ENCODE assay signal across 8 cellular contexts in the genomic region with DNA sequence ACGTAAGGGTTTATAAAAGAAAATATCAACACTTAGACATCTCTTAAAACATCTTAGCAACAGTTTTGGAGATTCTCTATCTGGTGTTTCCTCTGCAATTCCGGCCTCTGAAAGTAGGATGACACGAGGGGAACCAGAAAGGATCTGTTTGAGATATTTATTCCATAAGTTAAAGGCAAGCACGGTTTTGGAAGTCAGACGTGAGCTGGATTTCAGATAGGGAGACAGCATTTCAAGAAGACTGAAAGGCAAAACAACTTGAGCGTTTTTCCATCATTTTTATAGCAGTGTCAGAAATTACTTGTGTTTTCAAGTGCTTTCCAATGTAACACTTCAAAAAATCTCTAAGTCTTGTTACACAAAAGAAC. TPM values are rescaled to one million over a fixed set of nuclear protein-coding genes. Genes with fewer than 3 reads are reported as not detected.
DNase-seq lines count a peak whose midpoint lies in the region; ATAC-seq, FAIRE-seq and TF ChIP-seq lines count a peak whose summit lies in the region.

No MANE protein-coding gene starts in this region.

- no peaks in the 10 kb centered on the region for H3K9me2 ChIP-seq in HCT116 (ENCODE audit: insufficient read depth)

- H3K79me2 ChIP-seq in HCT116 (ENCODE audit: insufficient read depth, low read length) (no peaks in the 10 kb centered on the region), HepG2 (ENCODE audit: insufficient read depth, low read length) (no peaks in the 10 kb centered on the region)

- H3K27ac ChIP-seq in HCT116 (ENCODE audit: low read depth, low read length) (peak overlapping the region; percentile 44; the same call in 1 of the 2 replicates), adrenal gland (peak overlapping the region; percentile 11 to 70 (median 49)), HepG2 (ENCODE audit: extremely low read length, insufficient read depth, low read length) (peak overlapping the region; percentile 55), uterus (peak overlapping the region; percentile 74 to 77)

- DNase-seq in ACHN (peak; percentile 32), HCT116 (ENCODE audit: low read depth, low spot score) (no peak), adrenal gland (no peak), HepG2 (ENCODE audit: low spot score) (no peak), uterus (no peak), NOMO-1 treated with DMSO at 0.1 percent for 48 hours (lab: John Stamatoyannopoulos, UW; ENCODE audit: unreplicated experiment) (no peak), D721Med (ENCODE audit: insufficient read length, low spot score) (no peak), GDM1 (lab: John Stamatoyannopoulos, UW) (no peak)

- H3K4me3 ChIP-seq in HCT116 (replicated peaks in 1 of 2; ENCODE audit: low read depth in 1 of 2, low read length in 2 of 2) (peak overlapping the region in 1 of 2 experiments; percentile 11; a peak in 1 of 4 replicates), adrenal gland (peak overlapping the region in 1 of 4 donors; percentile 44), HepG2 (replicated peaks in 1 of 3; ENCODE audit: insufficient read depth in 1 of 3, low read depth in 2 of 3, low read length in 3 of 3) (peak overlapping the region; percentile 67 to 80 (median 67)), uterus (peak overlapping the region in 1 of 2 donors; percentile 33)

- H3K9ac ChIP-seq in HCT116 (ENCODE audit: low read length) = peak overlapping the region; percentile 3; the same call in 1 of the 2 replicates
- peak overlapping the region; percentile 71 for H3K9ac ChIP-seq in HepG2 (ENCODE audit: insufficient read depth, low read depth, low read length)

- intact Hi-C loops in HCT116 (cut with micrococcal nuclease) = loop anchor here (5.0 to 10.0 kb wide), 6 partner anchors 110 to 1583 kb away; a partner anchor contains a TSS
- intact Hi-C loops in adrenal gland (cut with DNase I) = loop anchor here in 1 of 2 donors (10.0 kb wide), 1 partner anchor 243 kb away; no protein-coding TSS in a partner anchor
- intact Hi-C loops in HepG2 (cut with micrococcal nuclease; ENCODE audit: unreplicated experiment) = loop anchor here (1.0 to 10.0 kb wide), 3 partner anchors 26 to 247 kb away; a partner anchor contains a TSS
- intact Hi-C loops in uterus (cut with DNase I; ENCODE audit: low total_unique reads) = no loop called here

- peaks cover 22 to 66% of the 10 kb centered on the region in 2 experiments for H3K4me1 ChIP-seq in HCT116 (ENCODE audit: control insufficient read depth in 1 of 2, insufficient read depth in 2 of 2, low read length in 2 of 2)
- peaks cover 7 to 17% of the 10 kb centered on the region in 2 donors for H3K4me1 ChIP-seq in adrenal gland (replicated peaks in 1 of 2)
- peaks cover 72% of the 10 kb centered on the region for H3K4me1 ChIP-seq in HepG2 (ENCODE audit: insufficient read depth, low read length)
- no peaks in the 10 kb centered on the region for H3K4me1 ChIP-seq in uterus

- H3K36me3 ChIP-seq in HCT116 (ENCODE audit: control insufficient read depth in 1 of 2, insufficient read depth in 2 of 2, low read length in 2 of 2) (no peaks in the 10 kb centered on the region), adrenal gland (replicated peaks in 1 of 2) (no peaks in the 10 kb centered on the region), HepG2 (replicated peaks in 1 of 2; ENCODE audit: control insufficient read depth in 1 of 2, insufficient read depth in 2 of 2, low read length in 2 of 2) (no peaks in the 10 kb centered on the region), uterus (no peaks in the 10 kb centered on the region)

- TF ChIP-seq POLR2A in HCT116 (IDR thresholded peaks at IDR 0.05; ENCODE audit: borderline replicate concordance, extremely low read depth, insufficient read depth, insufficient read length) (no peak), adrenal gland (IDR thresholded peaks at IDR 0.05) (no peak), HepG2 (IDR thresholded peaks at IDR 0.05; ENCODE audit: insufficient read depth in 1 of 2, low read depth in 2 of 2, low read length in 2 of 2) (no peak), uterus (IDR thresholded peaks at IDR 0.05) (no peak)

- TF ChIP-seq RAD21 in HCT116 (IDR thresholded peaks at IDR 0.05; ENCODE audit: low read depth) = no peak
- TF ChIP-seq RAD21 in HepG2 (CRISPR knock-in tag; IDR thresholded peaks at IDR 0.05) = no peak

- TF ChIP-seq EP300 in HepG2 (IDR thresholded peaks at IDR 0.05; ENCODE audit: low read depth in 2 of 2, low read length in 2 of 2) (no peak), HepG2 (CRISPR knock-in tag; IDR thresholded peaks at IDR 0.05; ENCODE audit: borderline replicate concordance) (no peak)

- in situ Hi-C loops in ACHN (cut with HindIII; ENCODE audit: low pct_ligation_motif_present, low pct_unique_long_range_greater_than_20kb, low sequenced_read_pairs) (no loop called here), HepG2 (cut with HindIII; ENCODE audit: extremely low pct_ligation_motif_present, low pct_unique_long_range_greater_than_20kb) (loop anchor here (10.0 to 25.0 kb wide), 2 partner anchors 137 to 1200 kb away; no protein-coding TSS in a partner anchor)

- H4K20me1 ChIP-seq in HCT116 (ENCODE audit: insufficient read depth) (no peaks in the 10 kb centered on the region), HepG2 (ENCODE audit: insufficient read depth, low read length) (no peaks in the 10 kb centered on the region)

- H3K4me2 ChIP-seq in HCT116 (ENCODE audit: low read length) = peak overlapping the region; percentile 62
- H3K4me2 ChIP-seq in HepG2 (ENCODE audit: low read depth, low read length) = peak overlapping the region; percentile 96

- RAD21 ChIA-PET in HCT116 (lab: Charles Lee; ENCODE audit: low non-redundant PET in 1 of 2, low total read pairs in 2 of 2, uncharacterized antibody in 2 of 2, unreplicated experiment in 2 of 2) = no interaction called here

- POLR2A ChIA-PET in HCT116 (lab: Charles Lee) (interaction anchor here (1.0 kb wide), 1 partner anchor 188 kb away, joined by 3 read pairs; a partner anchor contains a TSS), HepG2 (lab: Yijun Ruan, JAX) (interaction anchor here (1.0 to 2.3 kb wide), 2 partner anchors 10 to 19 kb away, joined by 3 to 10 read pairs; no protein-coding TSS in a partner anchor)

- H3K27me3 ChIP-seq in HCT116 (ENCODE audit: insufficient read depth, low read length) = no peaks in the 10 kb centered on the region
- H3K27me3 ChIP-seq in adrenal gland = no peaks in the 10 kb centered on the region
- no peaks in the 10 kb centered on the region for H3K27me3 ChIP-seq in HepG2 (ENCODE audit: control insufficient read depth in 1 of 2, insufficient read depth in 2 of 2, low read length in 2 of 2)
- peaks cover 0 to 5% of the 10 kb centered on the region in 2 donors for H3K27me3 ChIP-seq in uterus

- BruUV-seq in HCT116 (replicated peaks; lab: Mats Ljungman, UMichigan) (no TSS peak), HepG2 (replicated peaks; lab: Mats Ljungman, UMichigan) (no TSS peak)

- no peak for TF ChIP-seq CTCF in HCT116 (IDR thresholded peaks at IDR 0.05 in 2 of 3, conservative IDR thresholded peaks at IDR 0.05 in 1 of 3; ENCODE audit: borderline replicate concordance in 1 of 3, insufficient read depth in 1 of 3, low read depth in 2 of 3, low read length in 2 of 3)
- no peak for TF ChIP-seq CTCF in adrenal gland (IDR thresholded peaks at IDR 0.05)
- TF ChIP-seq CTCF in HepG2 (CRISPR knock-in tag; IDR thresholded peaks at IDR 0.05) = no peak
- TF ChIP-seq CTCF in uterus (IDR thresholded peaks at IDR 0.05) = no peak
- TF ChIP-seq CTCF in D721Med (IDR thresholded peaks at IDR 0.05; ENCODE audit: insufficient read depth, missing control alignments) = no peak

- 5 to 6% (median 5%) methylated on average over 6 of the region's 6 CpGs for WGBS in adrenal gland, 4 donors
- WGBS in HepG2 (ENCODE audit: low lambda C conversion rate) = 15% methylated on average over 6 of the region's 6 CpGs

- FAIRE-seq in HepG2 (lab: Jason Lieb, UNC) (no peak), D721Med (lab: Jason Lieb, UNC) (no peak)

- H2AFZ ChIP-seq in HCT116 (ENCODE audit: low read depth, low read length, poor library complexity, severe bottlenecking) (no peak overlapping the region), HepG2 (ENCODE audit: low read length) (peak overlapping the region; percentile 92)

- CTCF ChIA-PET in HCT116 (lab: Charles Lee) (no interaction called here), HepG2 (lab: Yijun Ruan, JAX; ENCODE audit: low intra/inter-chr PET ratio, low total read pairs) (no interaction called here)

- ATAC-seq in HCT116 = no peak
- no peak for ATAC-seq in HepG2

- H3K9me3 ChIP-seq in HCT116 (ENCODE audit: control insufficient read depth in 1 of 2, insufficient read depth in 1 of 2, low read depth in 1 of 2, low read length in 2 of 2) (no peaks in the 10 kb centered on the region), adrenal gland (replicated peaks in 1 of 3) (no peaks in the 10 kb centered on the region), HepG2 (ENCODE audit: low read length) (no peaks in the 10 kb centered on the region), uterus (no peaks in the 10 kb centered on the region)

TF ChIP-seq in HepG2, 621 proteins besides CTCF, POLR2A, EP300 and RAD21 (continues in another document):
- TF ChIP-seq PITX1 (CRISPR knock-in tag; IDR thresholded peaks at IDR 0.05) = no peak

RNA-seq across cellular contexts. Expression of a gene that starts 52.9 kb away (rescaled TPM):
- total RNA-seq in HCT116 (2021; ENCODE audit: unreplicated experiment) (14.1 TPM), adrenal gland (10 to 100 TPM; 31.4 to 95.3 (median 54.1) TPM), HepG2 (2016; rRNA removed; fragmentation: Illumina TruSeq; extraction: Trizol) (18.9 and 21.3 TPM in 2 replicates), uterus (10 to 100 TPM in 3 of 4 donors, 1 to 10 TPM in 1; 8.7 to 70.6 (median 26.4) TPM)
- 10.8 and 12.9 TPM in 2 replicates for polyA plus RNA-seq in HCT116 (2012)
- polyA plus RNA-seq in adrenal gland (10 to 100 TPM; 30.4 to 33.7 (median 31.4) TPM), HepG2 (2011; rRNA removed) (36.2 and 36.3 TPM in 2 replicates)
- 3.4 and 4.3 TPM in 2 replicates for total RNA-seq in HepG2 (2016; cell fraction: cytosol; rRNA removed; fragmentation: Illumina TruSeq; extraction: Trizol; ENCODE audit: low read depth)
- total RNA-seq in HepG2 (2016; cell fraction: insoluble cytoplasmic fraction; rRNA removed; fragmentation: Illumina TruSeq; extraction: Trizol) = 17.8 and 20.4 TPM in 2 replicates
- 13.3 and 13.9 TPM in 2 replicates for total RNA-seq in HepG2 (2016; cell fraction: membrane; rRNA removed; fragmentation: Illumina TruSeq; extraction: Trizol)
- 16.6 and 20.6 TPM in 2 replicates for total RNA-seq in HepG2 (2016; cell fraction: nucleus; rRNA removed; fragmentation: Illumina TruSeq; extraction: Trizol)
- polyA plus RNA-seq in HepG2 (2011; cell fraction: cytosol; rRNA removed) = 28.2 and 31.2 TPM in 2 replicates
- 36.5 and 54.5 TPM in 2 replicates for polyA plus RNA-seq in HepG2 (2011; cell fraction: nucleus; rRNA removed)
- polyA plus RNA-seq in HepG2 (2012) = 22.7 and 24.1 TPM in 2 replicates
- polyA plus RNA-seq in HepG2 (2016; cell fraction: cytosol; fragmentation: Illumina TruSeq; extraction: Trizol; ENCODE audit: low read depth) = 3.2 and 3.3 TPM in 2 replicates
- 14.2 and 14.4 TPM in 2 replicates for polyA plus RNA-seq in HepG2 (2016; cell fraction: insoluble cytoplasmic fraction; fragmentation: Illumina TruSeq; extraction: Trizol; ENCODE audit: low read depth)
- 8.3 and 9.3 TPM in 2 replicates for polyA plus RNA-seq in HepG2 (2016; cell fraction: membrane; fragmentation: Illumina TruSeq; extraction: Trizol; ENCODE audit: low read depth)
- polyA plus RNA-seq in HepG2 (2016; cell fraction: nucleus; fragmentation: Illumina TruSeq; extraction: Trizol; ENCODE audit: insufficient read depth, low read depth) = 33.8 and 37.9 TPM in 2 replicates
- polyA minus RNA-seq in HepG2 (2011; rRNA and poly(A)+ RNA removed; ENCODE audit: low replicate concordance) = 35.9 and 51.8 TPM in 2 replicates
- 12.0 and 17.2 TPM in 2 replicates for polyA minus RNA-seq in HepG2 (2011; cell fraction: cytosol; rRNA and poly(A)+ RNA removed)
- 21.9 and 35.8 TPM in 2 replicates for polyA minus RNA-seq in HepG2 (2011; cell fraction: nucleus; rRNA and poly(A)+ RNA removed)
